20 cellular contexts compared by ENCODE assay signal in the genomic region with DNA sequence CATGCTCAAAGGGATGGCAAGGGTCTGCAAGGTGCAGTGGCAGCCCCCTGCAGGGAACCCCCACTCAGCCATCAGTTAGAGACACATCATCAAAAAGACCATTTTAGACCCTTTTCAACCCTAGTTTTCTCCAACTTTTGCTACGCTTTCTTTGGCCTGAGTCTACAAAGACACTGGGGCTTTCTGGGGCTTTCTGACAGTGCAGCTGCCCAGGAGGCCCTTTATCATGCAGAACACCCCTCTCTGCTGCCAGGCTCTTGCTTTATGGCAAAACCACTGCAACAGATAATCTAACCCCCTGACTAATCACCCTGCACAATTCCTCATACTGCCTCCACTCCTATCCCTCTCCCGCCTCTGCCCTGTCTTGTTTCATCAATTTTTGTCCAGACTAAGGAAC.
"Had no signal": no experiment of that assay in that cellular context is flagged by ENCODE, and none has a peak within 500 bp of the region (broad histone marks: within the 10 kb centered on the region; RNA-seq: fewer than 3 reads in every experiment).

No MANE protein-coding gene starts in this region.

- DNase-seq: activated B cell treated with CpG ODN at 0.5 μM for 24 hours; activated CD4-positive, alpha-beta memory T cell treated with anti-CD3 and anti-CD28 coated beads for 36 hours; activated CD4-positive, alpha-beta T cell treated with anti-CD3 and anti-CD28 coated beads for 36 hours; activated effector memory CD4-positive, alpha-beta T cell treated with anti-CD3 and anti-CD28 coated beads, Interleukin-2, amount 50 U/mL, for 16 hours; activated naive CD4-positive, alpha-beta T cell treated with anti-CD3 and anti-CD28 coated beads, Interleukin-2, amount 10 ng/mL, durations not matched to agents 7 days and 5 days; cerebellar nuclear complex; cortex of kidney; immature natural killer cell; lower lobe of right lung; mesendoderm; mucosa of descending colon; nephron progenitor cell; posterior cingulate gyrus; stimulated activated CD4-positive, alpha-beta T cell treated with anti-CD3 and anti-CD28 coated beads, Interleukin-15, amount 100 ng/mL, for 24 hours; transverse colon had no signal

- H3K9me3 Mint-ChIP-seq: activated B cell treated with CpG ODN at 0.5 μM for 24 hours; activated CD4-positive, alpha-beta memory T cell treated with anti-CD3 and anti-CD28 coated beads for 36 hours; activated naive CD4-positive, alpha-beta T cell treated with anti-CD3 and anti-CD28 coated beads, Interleukin-2, amount 10 ng/mL, durations not matched to agents 7 days and 5 days; immature natural killer cell; nephron progenitor cell; stimulated activated memory B cell treated with anti-CD40 and anti-IgM and Interleukin-4, amounts not matched to agents 10 μg/mL and 1 μg/mL and 100 μg/mL, for 72 hours had no signal

- ATAC-seq: activated CD4-positive, alpha-beta T cell treated with anti-CD3 and anti-CD28 coated beads for 36 hours; left lobe of liver; lower lobe of right lung; mucosa of descending colon; sciatic nerve; stimulated activated memory B cell treated with anti-CD40 and anti-IgM and Interleukin-4, amounts not matched to agents 10 μg/mL and 1 μg/mL and 100 μg/mL, for 72 hours had no signal

- H3K4me3 Mint-ChIP-seq: activated B cell treated with CpG ODN at 0.5 μM for 24 hours; activated CD4-positive, alpha-beta memory T cell treated with anti-CD3 and anti-CD28 coated beads for 36 hours; activated CD4-positive, alpha-beta T cell treated with anti-CD3 and anti-CD28 coated beads for 36 hours; activated naive CD4-positive, alpha-beta T cell treated with anti-CD3 and anti-CD28 coated beads, Interleukin-2, amount 10 ng/mL, durations not matched to agents 7 days and 5 days; immature natural killer cell; nephron progenitor cell; stimulated activated memory B cell treated with anti-CD40 and anti-IgM and Interleukin-4, amounts not matched to agents 10 μg/mL and 1 μg/mL and 100 μg/mL, for 72 hours had no signal

- H3K4me3 ChIP-seq: lower lobe of right lung, mucosa of descending colon, smooth muscle cell, transverse colon had no signal

- H3K9me3 ChIP-seq: lower lobe of right lung, mucosa of descending colon, transverse colon had no signal

- H3K4me1 Mint-ChIP-seq: stimulated activated memory B cell treated with anti-CD40 and anti-IgM and Interleukin-4, amounts not matched to agents 10 μg/mL and 1 μg/mL and 100 μg/mL, for 72 hours had no signal

- H3K27me3 ChIP-seq: transverse colon had no signal

- H3K27ac ChIP-seq: foreskin keratinocyte, lower lobe of right lung, transverse colon had no signal

- H3K4me2 ChIP-seq: smooth muscle cell had no signal

- H3K27ac Mint-ChIP-seq: activated B cell treated with CpG ODN at 0.5 μM for 24 hours; activated CD4-positive, alpha-beta memory T cell treated with anti-CD3 and anti-CD28 coated beads for 36 hours; activated CD4-positive, alpha-beta T cell treated with anti-CD3 and anti-CD28 coated beads for 36 hours; activated naive CD4-positive, alpha-beta T cell treated with anti-CD3 and anti-CD28 coated beads, Interleukin-2, amount 10 ng/mL, durations not matched to agents 7 days and 5 days; immature natural killer cell; nephron progenitor cell; stimulated activated memory B cell treated with anti-CD40 and anti-IgM and Interleukin-4, amounts not matched to agents 10 μg/mL and 1 μg/mL and 100 μg/mL, for 72 hours had no signal

- H3K36me3 Mint-ChIP-seq: activated CD4-positive, alpha-beta memory T cell treated with anti-CD3 and anti-CD28 coated beads for 36 hours; activated naive CD4-positive, alpha-beta T cell treated with anti-CD3 and anti-CD28 coated beads, Interleukin-2, amount 10 ng/mL, durations not matched to agents 7 days and 5 days; stimulated activated memory B cell treated with anti-CD40 and anti-IgM and Interleukin-4, amounts not matched to agents 10 μg/mL and 1 μg/mL and 100 μg/mL, for 72 hours had no signal

- H3K4me1 ChIP-seq: foreskin keratinocyte had no signal

- H3K27me3 Mint-ChIP-seq: activated CD4-positive, alpha-beta T cell treated with anti-CD3 and anti-CD28 coated beads for 36 hours; stimulated activated memory B cell treated with anti-CD40 and anti-IgM and Interleukin-4, amounts not matched to agents 10 μg/mL and 1 μg/mL and 100 μg/mL, for 72 hours had no signal

- H3K36me3 ChIP-seq: lower lobe of right lung, transverse colon had no signal
